Comparison of ENCODE assay signal across 17 cellular contexts in the genomic region with DNA sequence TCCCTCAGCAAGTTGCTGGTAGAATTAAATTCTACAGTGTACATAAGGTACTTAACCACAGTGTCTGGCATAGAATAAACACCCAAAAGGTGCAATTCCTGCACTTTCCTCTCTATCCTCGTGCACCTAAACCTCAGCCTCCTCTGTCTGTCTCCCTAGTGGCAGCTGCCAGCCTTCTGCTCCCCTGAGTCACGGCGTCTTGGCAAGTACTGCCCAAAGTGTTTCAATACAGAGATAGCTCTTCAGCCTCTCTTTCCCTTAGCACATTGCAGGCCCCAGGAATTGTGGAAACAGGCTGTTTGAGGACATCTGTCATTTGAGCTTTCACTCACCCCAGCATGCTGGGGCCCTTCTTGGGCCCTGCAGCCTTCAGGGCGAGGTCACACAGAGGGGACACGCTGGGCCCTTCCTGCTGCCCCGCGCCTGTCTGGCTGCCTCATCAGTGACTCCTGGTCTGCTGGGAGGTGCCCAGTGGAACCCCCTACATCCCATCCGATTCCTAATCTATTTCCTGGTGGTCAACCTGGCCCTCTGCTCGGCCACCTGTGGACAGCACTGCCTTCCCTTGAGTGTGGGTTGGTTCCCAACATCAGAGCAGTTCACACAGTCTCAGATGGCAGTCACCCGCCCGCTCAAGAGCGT. TPM values are rescaled to one million over a fixed set of nuclear protein-coding genes. Genes with fewer than 3 reads are reported as not detected.
DNase-seq lines count a peak whose midpoint lies in the region; ATAC-seq and TF ChIP-seq lines count a peak whose summit lies in the region.
"Had no signal": no experiment of that assay in that cellular context is flagged by ENCODE, and none has a peak within 500 bp of the region (broad histone marks: within the 10 kb centered on the region; RNA-seq: fewer than 3 reads in every experiment).

No MANE protein-coding gene starts in this region.

- H3K4me1 ChIP-seq in foreskin keratinocyte (peaks cover under 1% of the 10 kb centered on the region), muscle layer of colon (ENCODE audit: insufficient read depth, low read length) (peaks cover 97% of the 10 kb centered on the region), upper lobe of left lung (peaks cover 19 to 57% (median 39%) of the 10 kb centered on the region in 4 donors)

- H3K27ac ChIP-seq in foreskin keratinocyte (no peak overlapping the region), muscle layer of colon (ENCODE audit: low read depth, low read length) (peak overlapping the region; percentile 50), upper lobe of left lung (peak overlapping the region; percentile 32 to 72 (median 40))
- H3K27ac ChIP-seq: 22Rv1, epithelial cell of prostate, VCaP had no signal

- TF ChIP-seq POLR2A in upper lobe of left lung (IDR thresholded peaks at IDR 0.05) = no peak

- H3K27me3 ChIP-seq in foreskin keratinocyte (no peaks in the 10 kb centered on the region), muscle layer of colon (ENCODE audit: control insufficient read depth in 1 of 2, insufficient read depth in 2 of 2, low read length in 2 of 2) (no peaks in the 10 kb centered on the region), upper lobe of left lung (no peaks in the 10 kb centered on the region)

- DNase-seq in DMS 273 (lab: John Stamatoyannopoulos, UW; ENCODE audit: unreplicated experiment) (peak; percentile 4), DMS 273 treated with DMSO at 0.1 percent for 48 hours (lab: John Stamatoyannopoulos, UW) (no peak), foreskin keratinocyte (no peak), upper lobe of left lung (no peak), NOMO-1 treated with dmso at 0.1 percent for 144 hours (lab: John Stamatoyannopoulos, UW; ENCODE audit: unreplicated experiment) (no peak), HuH-7.5 (ENCODE audit: low spot score) (no peak)
- DNase-seq: activated T-cell treated with anti-CD3 and anti-CD28 coated beads, Interleukin-2, amount 50 U/mL, for 24 hours; MM.1S; NCI-H446; nucleus accumbens; stimulated activated CD4-positive, alpha-beta T cell treated with anti-CD3 and anti-CD28 coated beads, Interleukin-1b, Interleukin-23, amount 100 ng/mL, for 48 hours; stimulated activated naive CD4-positive, alpha-beta T cell had no signal

- ATAC-seq in foreskin keratinocyte (peak; percentile 47), upper lobe of left lung (ENCODE audit: low FRiP score in 2 of 2) (no peak), GM21423 (IDR thresholded peaks at IDR 0.05; ENCODE audit: unreplicated experiment) (no peak)

- TF ChIP-seq CTCF in foreskin keratinocyte (conservative IDR thresholded peaks at IDR 0.05) = no peak
- TF ChIP-seq CTCF in upper lobe of left lung (IDR thresholded peaks at IDR 0.05) = no peak

- 73 to 74% methylated on average over 8 to 12 of the region's 12 CpGs for WGBS in upper lobe of left lung, 2 donors

- no peak overlapping the region for H3K9ac ChIP-seq in muscle layer of colon (ENCODE audit: low read length)

- H3K4me3 ChIP-seq in muscle layer of colon (ENCODE audit: low read depth in 1 of 2, low read length in 2 of 2) (no peak overlapping the region), upper lobe of left lung (no peak overlapping the region)

- H3K9me3 ChIP-seq in muscle layer of colon (ENCODE audit: low read length) (no peaks in the 10 kb centered on the region), upper lobe of left lung (no peaks in the 10 kb centered on the region)

- TF ChIP-seq EP300 in upper lobe of left lung (IDR thresholded peaks at IDR 0.05) = no peak

- H3K36me3 ChIP-seq in muscle layer of colon (ENCODE audit: insufficient read depth, low read length) (no peaks in the 10 kb centered on the region), upper lobe of left lung (peaks cover 0 to 6% (median 0%) of the 10 kb centered on the region in 4 donors)

RNA-seq across cellular contexts. Expression of a gene that starts 19.3 kb away (rescaled TPM):
- total RNA-seq in foreskin keratinocyte (126 and 178 TPM in 2 replicates), upper lobe of left lung (100 to 1,000 TPM; 169 to 458 (median 258) TPM)
- 93.6 and 135 TPM in 2 replicates for polyA plus RNA-seq in foreskin keratinocyte

RNA-seq across cellular contexts. Expression of a gene that starts 19.4 kb away (rescaled TPM):
- total RNA-seq in foreskin keratinocyte = 46.0 and 80.9 TPM in 2 replicates
- 23.6 and 36.1 TPM in 2 replicates for polyA plus RNA-seq in foreskin keratinocyte
- 100 to 1,000 TPM in 4 of 6 donors, 10 to 100 TPM in 2; 81.7 to 309 (median 167) TPM for total RNA-seq in upper lobe of left lung
